ENCODE assay signal across 10 cellular contexts in the genomic region with DNA sequence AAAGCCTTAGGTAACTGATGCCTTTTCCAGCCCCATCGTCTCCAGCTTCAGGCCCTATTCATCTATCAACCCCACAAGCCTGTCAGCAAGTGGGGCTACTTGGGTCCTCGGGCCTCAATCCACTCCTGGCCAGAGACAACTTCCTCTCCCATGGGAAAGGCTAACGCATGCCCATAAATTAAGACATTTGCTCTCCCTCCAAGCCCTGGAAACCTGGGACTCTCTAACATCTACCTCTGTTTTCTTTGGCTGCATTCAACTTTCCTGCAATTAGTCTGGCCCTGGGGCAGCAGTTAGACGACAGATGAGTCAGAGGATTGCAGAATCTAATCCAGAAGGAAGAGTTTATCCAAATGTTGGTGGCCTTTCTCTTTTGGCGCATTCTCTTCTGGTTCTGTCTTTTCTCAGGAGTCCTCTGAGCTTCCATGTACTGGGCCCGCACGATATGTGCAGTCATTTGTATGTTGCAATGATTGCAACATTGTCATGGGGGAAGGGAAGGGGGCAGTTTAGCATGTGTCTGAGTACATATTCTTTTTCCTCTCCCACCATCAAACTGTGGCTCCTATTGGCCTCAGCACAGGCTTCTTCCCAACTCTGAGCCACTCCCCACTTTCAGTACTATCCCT. TPM values are rescaled to one million over a fixed set of nuclear protein-coding genes. Genes with fewer than 3 reads are reported as not detected.
A peak's percentile ranks its signal among the peaks of the same experiment; 100 is the strongest.
DNase-seq lines count a peak whose midpoint lies in the region; ATAC-seq, FAIRE-seq and TF ChIP-seq lines count a peak whose summit lies in the region.
"Had no signal": no experiment of that assay in that cellular context is flagged by ENCODE, and none has a peak within 500 bp of the region (broad histone marks: within the 10 kb centered on the region; RNA-seq: fewer than 3 reads in every experiment).

No MANE protein-coding gene starts in this region.

- H3K79me2 ChIP-seq in astrocyte (ENCODE audit: insufficient read depth, low read length) = peaks cover 73% of the 10 kb centered on the region

- H3K27me3 Mint-ChIP-seq in astrocyte (ENCODE audit: low read depth, unreplicated experiment) (peaks cover 3% of the 10 kb centered on the region), T-cell (peaks cover 0 to 4% of the 10 kb centered on the region in 2 donors)

- peaks cover 16% of the 10 kb centered on the region for H3K36me3 ChIP-seq in astrocyte (ENCODE audit: insufficient read depth, low read length)
- H3K36me3 ChIP-seq in vagina = no peaks in the 10 kb centered on the region
- H3K36me3 ChIP-seq in HAP-1 (replicated peaks) = no peaks in the 10 kb centered on the region

- peaks cover 59% of the 10 kb centered on the region for H4K20me1 ChIP-seq in astrocyte (ENCODE audit: insufficient read depth, low read length)

- no peaks in the 10 kb centered on the region for H3K27me3 ChIP-seq in astrocyte (ENCODE audit: insufficient read depth, low read length)
- H3K27me3 ChIP-seq in vagina = no peaks in the 10 kb centered on the region
- no peaks in the 10 kb centered on the region; the same call in 1 of the 2 replicates for H3K27me3 ChIP-seq in HAP-1 (ENCODE audit: low read depth)

- H3K9ac ChIP-seq in astrocyte (ENCODE audit: low read length) = peak overlapping the region; percentile 30

- POLR2A ChIA-PET in T-cell (lab: Charles Lee) = no interaction called here

- no peak overlapping the region for H2AFZ ChIP-seq in astrocyte (ENCODE audit: low read depth, low read length)

- H3K9me3 Mint-ChIP-seq in astrocyte (ENCODE audit: unreplicated experiment) (no peaks in the 10 kb centered on the region), T-cell (no peaks in the 10 kb centered on the region)

- peaks cover 17% of the 10 kb centered on the region for H3K4me1 Mint-ChIP-seq in astrocyte (ENCODE audit: low read depth, unreplicated experiment)
- peaks cover 0 to 2% (median 0%) of the 10 kb centered on the region in 3 donors for H3K4me1 Mint-ChIP-seq in T-cell

- intact Hi-C loops in vagina (cut with DNase I) = loop anchor here (5.0 kb wide), 1 partner anchor 56 kb away; a partner anchor contains a TSS

- H3K4me3 Mint-ChIP-seq in astrocyte (ENCODE audit: unreplicated experiment) (no peak overlapping the region), T-cell (no peak overlapping the region)

- no peaks in the 10 kb centered on the region for H3K9me3 ChIP-seq in astrocyte (ENCODE audit: insufficient read depth, low read depth, low read length)
- no peaks in the 10 kb centered on the region for H3K9me3 ChIP-seq in vagina
- no peaks in the 10 kb centered on the region for H3K9me3 ChIP-seq in HAP-1

- peak; percentile 78 for FAIRE-seq in astrocyte (lab: Jason Lieb, UNC)
- FAIRE-seq: keratinocyte had no signal

- peak overlapping the region; percentile 54 for H3K4me2 ChIP-seq in astrocyte (ENCODE audit: low read length)

- H3K4me1 ChIP-seq in astrocyte (ENCODE audit: insufficient read depth, low read length) (peaks cover 23% of the 10 kb centered on the region), vagina (peaks cover 40% of the 10 kb centered on the region), HAP-1 (no peaks in the 10 kb centered on the region)

- peak overlapping the region; percentile 73 for H3K27ac ChIP-seq in astrocyte (ENCODE audit: low read depth, low read length)
- H3K27ac ChIP-seq in vagina = peak overlapping the region; percentile 64

- peak; percentile 16 for DNase-seq in activated effector memory CD4-positive, alpha-beta T cell treated with anti-CD3 and anti-CD28 coated beads, Interleukin-2, amount 50 U/mL, for 16 hours
- no peak for DNase-seq in activated effector memory CD4-positive, alpha-beta T cell treated with Interleukin-2 at 50 U/mL for 16 hours
- DNase-seq in astrocyte (ENCODE audit: low read depth) (peak; percentile 94), islet precursor cell (peak; percentile 84), vagina (ENCODE audit: extremely low spot score in 2 of 2) (peak in 1 of 2 donors; percentile 98), T-cell (no peak), HAP-1 (ENCODE audit: low spot score in 2 of 2) (no peak)
- DNase-seq: NCI-H1417 treated with DMSO at 0.1 percent for 48 hours had no signal

- H3K4me3 ChIP-seq in astrocyte (ENCODE audit: insufficient read depth, low read depth, low read length) = no peak overlapping the region
- no peak overlapping the region for H3K4me3 ChIP-seq in vagina
- no peak overlapping the region for H3K4me3 ChIP-seq in HAP-1

- CTCF ChIA-PET in T-cell (lab: Charles Lee) = no interaction called here

- ATAC-seq in T-cell (replicated peaks in 1 of 4) = no peak
- no peak for ATAC-seq in HG02623 (IDR thresholded peaks at IDR 0.05; ENCODE audit: unreplicated experiment)

- H3K36me3 Mint-ChIP-seq in astrocyte (ENCODE audit: low read depth, unreplicated experiment) (peaks cover 24% of the 10 kb centered on the region), T-cell (no peaks in the 10 kb centered on the region)

- peak overlapping the region; percentile 44 for H3K27ac Mint-ChIP-seq in astrocyte (ENCODE audit: unreplicated experiment)
- no peak overlapping the region for H3K27ac Mint-ChIP-seq in T-cell

- in situ Hi-C loops in HAP-1 (cut with MboI; ENCODE audit: low sequenced_read_pairs) = no loop called here

- TF ChIP-seq POLR2A in vagina (IDR thresholded peaks at IDR 0.05) = no peak

- TF ChIP-seq CTCF in astrocyte (IDR thresholded peaks at IDR 0.05; ENCODE audit: insufficient read depth, low read depth, low read length) (no peak), vagina (IDR thresholded peaks at IDR 0.05) (no peak)

RNA-seq across cellular contexts. Expression of a gene that starts 54.4 kb away (rescaled TPM):
- total RNA-seq in astrocyte (79.7 and 85.2 TPM in 2 replicates), vagina (45.9 TPM), T-cell (1 to 10 TPM; 2.8 to 6.9 (median 4.7) TPM)

Comparison
In these comparisons a context has a peak if more than half of its experiments do, and no peak if none do; other contexts are left out.
1. DNase-seq: peak in activated effector memory CD4-positive, alpha-beta T cell treated with anti-CD3 and anti-CD28 coated beads, Interleukin-2, amount 50 U/mL, for 16 hours (single experiment), astrocyte (single experiment) and islet precursor cell (single experiment); none in activated effector memory CD4-positive, alpha-beta T cell treated with Interleukin-2 at 50 U/mL for 16 hours (single experiment), T-cell (0 of 34) and HAP-1 (0 of 2).